ENCODE assay signal across 1 cellular context in genomic region chr4:39043697-39044363, GRCh38.
TF ChIP-seq lines count a peak whose summit lies in the region.

No MANE protein-coding gene starts in this region.

TF ChIP-seq in A549, 52 proteins besides CTCF, POLR2A, EP300 and RAD21 (continued from another document):
- TF ChIP-seq PBX3 (IDR thresholded peaks at IDR 0.05) (no peak), MYC (IDR thresholded peaks at IDR 0.05; ENCODE audit: borderline replicate concordance, low read length) (0 out of 2 replicates have a peak, but pooled peaks have one; percentile 8), FOSB (CRISPR knock-in tag; IDR thresholded peaks at IDR 0.05) (peak; percentile 65; the same call in 1 of the 2 replicates), SREBF2 (IDR thresholded peaks at IDR 0.05) (no peak)
- TF ChIP-seq, protein P1, sequence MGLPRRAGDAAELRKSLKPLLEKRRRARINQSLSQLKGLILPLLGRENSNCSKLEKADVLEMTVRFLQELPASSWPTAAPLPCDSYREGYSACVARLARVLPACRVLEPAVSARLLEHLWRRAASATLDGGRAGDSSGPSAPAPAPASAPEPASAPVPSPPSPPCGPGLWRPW (IDR thresholded peaks at IDR 0.05) = no peak
TF ChIP-seq in A549: peak in this region for 5.
